Comparison of ENCODE assay signal across 17 cellular contexts in genomic region chr5:113749334-113749733, GRCh38.
"Had no signal": no experiment of that assay in that cellular context is flagged by ENCODE, and none has a peak within 500 bp of the region (broad histone marks: within the 10 kb centered on the region; RNA-seq: fewer than 3 reads in every experiment).

No MANE protein-coding gene starts in this region.

- H3K36me3 ChIP-seq: brain microvascular endothelial cell, left lung, ovary, uterus had no signal

- ATAC-seq: activated CD4-positive, alpha-beta T cell treated with anti-CD3 and anti-CD28 coated beads for 36 hours; left lung had no signal

- FAIRE-seq: endothelial cell of umbilical vein, islet of Langerhans had no signal

- H3K9me3 Mint-ChIP-seq: activated CD4-positive, alpha-beta memory T cell treated with anti-CD3 and anti-CD28 coated beads, Interleukin-2, amount 10 ng/mL, durations not matched to agents 7 days and 5 days; activated naive CD8-positive, alpha-beta T cell treated with anti-CD3 and anti-CD28 coated beads for 36 hours; memory B cell had no signal

- H3K4me1 ChIP-seq: left lung, uterus had no signal

- H3K4me3 ChIP-seq: left lung, ovary, uterus had no signal

- H3K27me3 ChIP-seq: brain microvascular endothelial cell, left lung, ovary, uterus had no signal

- H3K27ac Mint-ChIP-seq: activated CD4-positive, alpha-beta memory T cell treated with anti-CD3 and anti-CD28 coated beads, Interleukin-2, amount 10 ng/mL, durations not matched to agents 7 days and 5 days; activated CD4-positive, alpha-beta T cell treated with anti-CD3 and anti-CD28 coated beads for 36 hours; activated naive CD8-positive, alpha-beta T cell treated with anti-CD3 and anti-CD28 coated beads for 36 hours; memory B cell; stimulated activated naive CD8-positive, alpha-beta T cell treated with anti-CD3 and anti-CD28 coated beads, Interleukin-15, Interleukin-2, amounts not matched to agents 100 ng/mL and 50 ng/mL, for 24 hours had no signal

- DNase-seq: activated CD4-positive, alpha-beta memory T cell treated with anti-CD3 and anti-CD28 coated beads, Interleukin-2, amount 10 ng/mL, durations not matched to agents 7 days and 5 days; activated CD4-positive, alpha-beta T cell treated with anti-CD3 and anti-CD28 coated beads for 36 hours; activated gamma-delta T cell treated with Interleukin-2 at 50 U/mL for 16 hours; activated naive CD8-positive, alpha-beta T cell treated with anti-CD3 and anti-CD28 coated beads for 36 hours; activated T-cell treated with anti-CD3 and anti-CD28 coated beads, Interleukin-2, amount 50 U/mL, for 48 hours; brain microvascular endothelial cell; left lung; ovary; stimulated activated CD4-positive, alpha-beta T cell treated with anti-CD3 and anti-CD28 coated beads, Interleukin-4, amount 100 ng/mL, for 1 hour; stimulated activated CD8-positive, alpha-beta memory T cell treated with anti-CD3 and anti-CD28 coated beads, Interleukin-4, amount 100 ng/mL, for 48 hours; T-helper 9 cell; uterus had no signal

- H3K9me3 ChIP-seq: left lung, ovary, uterus had no signal

- H3K27me3 Mint-ChIP-seq: activated CD4-positive, alpha-beta memory T cell treated with anti-CD3 and anti-CD28 coated beads, Interleukin-2, amount 10 ng/mL, durations not matched to agents 7 days and 5 days; activated CD4-positive, alpha-beta T cell treated with anti-CD3 and anti-CD28 coated beads for 36 hours; activated naive CD8-positive, alpha-beta T cell treated with anti-CD3 and anti-CD28 coated beads for 36 hours; memory B cell; stimulated activated naive CD8-positive, alpha-beta T cell treated with anti-CD3 and anti-CD28 coated beads, Interleukin-15, Interleukin-2, amounts not matched to agents 100 ng/mL and 50 ng/mL, for 24 hours had no signal

- H3K36me3 Mint-ChIP-seq: activated naive CD8-positive, alpha-beta T cell treated with anti-CD3 and anti-CD28 coated beads for 36 hours; memory B cell had no signal

- H3K4me3 Mint-ChIP-seq: activated CD4-positive, alpha-beta memory T cell treated with anti-CD3 and anti-CD28 coated beads, Interleukin-2, amount 10 ng/mL, durations not matched to agents 7 days and 5 days; activated CD4-positive, alpha-beta T cell treated with anti-CD3 and anti-CD28 coated beads for 36 hours; activated naive CD8-positive, alpha-beta T cell treated with anti-CD3 and anti-CD28 coated beads for 36 hours; memory B cell; neural crest cell; stimulated activated naive CD8-positive, alpha-beta T cell treated with anti-CD3 and anti-CD28 coated beads, Interleukin-15, Interleukin-2, amounts not matched to agents 100 ng/mL and 50 ng/mL, for 24 hours had no signal

- H3K4me1 Mint-ChIP-seq: activated CD4-positive, alpha-beta memory T cell treated with anti-CD3 and anti-CD28 coated beads, Interleukin-2, amount 10 ng/mL, durations not matched to agents 7 days and 5 days; activated CD4-positive, alpha-beta T cell treated with anti-CD3 and anti-CD28 coated beads for 36 hours; activated naive CD8-positive, alpha-beta T cell treated with anti-CD3 and anti-CD28 coated beads for 36 hours; memory B cell; neural crest cell had no signal

- H3K27ac ChIP-seq: brain microvascular endothelial cell, left lung, ovary, uterus had no signal
